In genomic region chr20:49384437-49385434, GRCh38 we compare ENCODE assay signal across 8 cellular contexts.
A peak's percentile ranks its signal among the peaks of the same experiment; 100 is the strongest.
DNase-seq lines count a peak whose midpoint lies in the region; TF ChIP-seq lines count a peak whose summit lies in the region.

No MANE protein-coding gene starts in this region.

- H3K4me2 ChIP-seq in OCI-LY3 (ENCODE audit: low read length), result peak overlapping the region; percentile 23

- peak; percentile 95 for TF ChIP-seq CTCF in OCI-LY3 (IDR thresholded peaks at IDR 0.05; ENCODE audit: low read depth, low read length)
- TF ChIP-seq CTCF in fibroblast of mammary gland (conservative IDR thresholded peaks at IDR 0.05; ENCODE audit: control insufficient read depth, insufficient read depth, low read depth, low read length), result peak; percentile 71
- peak; percentile 57 to 86 (median 74) for TF ChIP-seq CTCF in testis (IDR thresholded peaks at IDR 0.05)

- H3K36me3 ChIP-seq in OCI-LY3 (replicated peaks; ENCODE audit: low read depth, low read length) (no peaks in the 10 kb centered on the region), testis (ENCODE audit: low read depth, missing control alignments) (no peaks in the 10 kb centered on the region)

- H3K4me1 Mint-ChIP-seq in activated T-cell treated with anti-CD3 and anti-CD28 coated beads, Interleukin-2, amount 50 U/mL, for 24 hours (ENCODE audit: low read depth), result no peaks in the 10 kb centered on the region

- intact Hi-C loops in testis (cut with DNase I; ENCODE audit: low total_unique reads), result loop anchor here (10.0 kb wide), 1 partner anchor 60 kb away; no protein-coding TSS in a partner anchor

- peak overlapping the region; percentile 25 for H2AFZ ChIP-seq in OCI-LY3 (ENCODE audit: low read depth, low read length)

- no peak overlapping the region for H3K4me3 ChIP-seq in OCI-LY3 (ENCODE audit: low read length)
- H3K4me3 ChIP-seq in fibroblast of mammary gland (ENCODE audit: control insufficient read depth, low read depth, low read length), result no peak overlapping the region
- no peak overlapping the region for H3K4me3 ChIP-seq in testis

- no peaks in the 10 kb centered on the region for H3K9me3 ChIP-seq in OCI-LY3 (ENCODE audit: insufficient read depth, low read length)
- no peaks in the 10 kb centered on the region for H3K9me3 ChIP-seq in testis

- H3K79me2 ChIP-seq in OCI-LY3 (ENCODE audit: low read length), result no peaks in the 10 kb centered on the region

- H3K4me3 Mint-ChIP-seq in activated T-cell treated with anti-CD3 and anti-CD28 coated beads, Interleukin-2, amount 50 U/mL, for 24 hours, result no peak overlapping the region

- 46 to 49% methylated on average over 15 to 16 of the region's 16 CpGs for WGBS in testis, 2 donors

- H3K27ac ChIP-seq in OCI-LY3 (ENCODE audit: low read length) (no peak overlapping the region), testis (no peak overlapping the region)

- DNase-seq in CD1c-positive myeloid dendritic cell (ENCODE audit: extremely low spot score) (peak; percentile 61), HPDE6-E6E7 (ENCODE audit: extremely low spot score) (peak; percentile 44), fibroblast of mammary gland (ENCODE audit: low read depth) (peak; percentile 59), occipital lobe (lab: John Stamatoyannopoulos, UW) (peak; percentile 33), testis (peak; percentile 86), mesenteric fat pad (ENCODE audit: low spot score) (no peak)
- peak; percentile 74 for DNase-seq in activated T-cell treated with anti-CD3 and anti-CD28 coated beads, Interleukin-2, amount 50 U/mL, for 24 hours

- H4K20me1 ChIP-seq in OCI-LY3 (ENCODE audit: insufficient read depth, low read length), result no peaks in the 10 kb centered on the region

- no peaks in the 10 kb centered on the region for H3K9me3 Mint-ChIP-seq in activated T-cell treated with anti-CD3 and anti-CD28 coated beads, Interleukin-2, amount 50 U/mL, for 24 hours

- H3K27me3 ChIP-seq in OCI-LY3 (ENCODE audit: low read depth, low read length) (peaks cover 38% of the 10 kb centered on the region), testis (no peaks in the 10 kb centered on the region)

- no peaks in the 10 kb centered on the region for H3K36me3 Mint-ChIP-seq in activated T-cell treated with anti-CD3 and anti-CD28 coated beads, Interleukin-2, amount 50 U/mL, for 24 hours (ENCODE audit: low read depth)

- TF ChIP-seq POLR2A in testis (IDR thresholded peaks at IDR 0.05), result no peak

- H3K4me1 ChIP-seq in OCI-LY3 (ENCODE audit: low read length) (peaks cover 4% of the 10 kb centered on the region; the same call in 1 of the 2 replicates), testis (peaks cover 11% of the 10 kb centered on the region)

- H3K27ac Mint-ChIP-seq in activated T-cell treated with anti-CD3 and anti-CD28 coated beads, Interleukin-2, amount 50 U/mL, for 24 hours, result no peak overlapping the region

- peaks cover 41% of the 10 kb centered on the region for H3K27me3 Mint-ChIP-seq in activated T-cell treated with anti-CD3 and anti-CD28 coated beads, Interleukin-2, amount 50 U/mL, for 24 hours

- H3K9ac ChIP-seq in OCI-LY3 (ENCODE audit: low read length), result no peak overlapping the region
